8 cellular contexts compared by ENCODE assay signal in the genomic region with DNA sequence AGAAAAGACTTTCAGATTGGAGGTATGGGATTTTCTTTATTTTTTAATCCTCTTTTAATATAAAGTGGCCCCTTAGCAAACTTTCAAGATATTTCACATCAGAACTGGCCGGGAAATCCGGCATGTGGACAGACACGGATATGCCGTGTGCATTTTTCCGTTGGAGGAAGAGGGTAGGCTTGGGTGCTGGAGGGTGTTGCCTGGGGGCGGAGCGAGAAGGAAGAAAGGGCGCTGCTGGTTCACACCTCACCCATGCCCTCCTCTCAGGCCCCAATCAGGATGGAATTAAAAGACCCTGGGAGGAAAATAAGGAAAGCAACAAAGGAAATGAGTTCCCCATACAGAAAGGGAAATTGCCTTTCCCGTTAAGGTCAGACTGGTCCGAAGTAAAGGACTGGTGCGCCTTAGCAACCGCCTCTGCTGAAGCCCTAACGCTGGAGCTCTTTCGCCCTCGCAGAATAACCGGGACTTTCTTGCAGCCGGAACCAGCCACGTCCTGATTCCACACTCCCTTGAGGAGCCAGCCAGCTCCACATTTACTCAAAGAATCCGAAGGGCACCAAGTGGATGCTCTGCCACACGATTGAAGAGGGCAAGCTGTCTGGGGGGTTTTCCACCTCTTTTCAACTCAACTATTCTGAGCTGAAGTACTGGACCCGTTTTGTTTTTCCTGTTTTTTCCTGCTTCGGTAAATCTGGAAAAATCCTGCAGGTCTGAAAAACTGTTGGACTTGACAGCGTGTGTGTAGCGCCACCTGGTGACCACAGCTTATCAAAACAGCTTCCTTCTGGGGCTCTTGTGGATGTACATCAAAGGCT. TPM values are rescaled to one million over a fixed set of nuclear protein-coding genes. Genes with fewer than 3 reads are reported as not detected.
DNase-seq lines count a peak whose midpoint lies in the region; ATAC-seq and TF ChIP-seq lines count a peak whose summit lies in the region.

No MANE protein-coding gene starts in this region.

- no peaks in the 10 kb centered on the region for H3K4me1 ChIP-seq in lung (ENCODE audit: control insufficient read depth in 2 of 2, insufficient read depth in 2 of 2, low read length in 2 of 2)

- no peak overlapping the region for H3K4me3 ChIP-seq in lung

- no peaks in the 10 kb centered on the region for H3K36me3 ChIP-seq in lung (ENCODE audit: control insufficient read depth in 2 of 2, insufficient read depth in 2 of 2, low read length in 2 of 2)

- POLR2A ChIA-PET in activated CD8-positive, alpha-beta T cell treated with anti-CD3 and anti-CD28 coated beads, Interleukin-2, amount 10 ng/mL, durations not matched to agents 7 days and 5 days (lab: Charles Lee) = interaction anchor here (0.7 to 1.4 kb wide), 3 partner anchors 23 to 451 kb away, joined by 3 to 5 read pairs (median 3); a partner anchor contains a TSS

- peak overlapping the region; percentile 72 for H3K4me3 Mint-ChIP-seq in activated CD8-positive, alpha-beta T cell treated with anti-CD3 and anti-CD28 coated beads, Interleukin-2, amount 10 ng/mL, durations not matched to agents 7 days and 5 days
- H3K4me3 Mint-ChIP-seq in effector memory CD8-positive, alpha-beta T cell = peak overlapping the region; percentile 77 to 85

- no peaks in the 10 kb centered on the region for H3K36me3 Mint-ChIP-seq in activated CD8-positive, alpha-beta T cell treated with anti-CD3 and anti-CD28 coated beads, Interleukin-2, amount 10 ng/mL, durations not matched to agents 7 days and 5 days (ENCODE audit: low read depth)
- peaks cover 4% of the 10 kb centered on the region for H3K36me3 Mint-ChIP-seq in effector memory CD8-positive, alpha-beta T cell (ENCODE audit: insufficient read depth)

- DNase-seq in Caki2 (ENCODE audit: low read depth) (peak; percentile 82), HK-2 (ENCODE audit: unreplicated experiment) (peak; percentile 69), NCI-H526 treated with DMSO at 0.1 percent for 48 hours (lab: John Stamatoyannopoulos, UW) (peak; percentile 87), lung (ENCODE audit: low spot score) (peak; percentile 80)
- peak; percentile 75 for DNase-seq in activated CD8-positive, alpha-beta T cell treated with anti-CD3 and anti-CD28 coated beads, Interleukin-2, amount 10 ng/mL, durations not matched to agents 7 days and 5 days
- peak; percentile 55 to 60 (median 58) for DNase-seq in effector memory CD8-positive, alpha-beta T cell
- DNase-seq in stimulated activated CD4-positive, alpha-beta T cell treated with anti-CD3 and anti-CD28 coated beads, TNF-alpha, amount 100 ng/mL, for 24 hours (ENCODE audit: low read depth in 3 of 3) = peak in 2 of 3 experiments; percentile 53 to 68

- peak overlapping the region; percentile 71 for H3K27ac Mint-ChIP-seq in activated CD8-positive, alpha-beta T cell treated with anti-CD3 and anti-CD28 coated beads, Interleukin-2, amount 10 ng/mL, durations not matched to agents 7 days and 5 days
- peak overlapping the region; percentile 21 to 70 for H3K27ac Mint-ChIP-seq in effector memory CD8-positive, alpha-beta T cell

- ATAC-seq in activated CD8-positive, alpha-beta T cell treated with anti-CD3 and anti-CD28 coated beads, Interleukin-2, amount 10 ng/mL, durations not matched to agents 7 days and 5 days = peak; percentile 91
- ATAC-seq in effector memory CD8-positive, alpha-beta T cell (replicated peaks) = peak; percentile 83
- ATAC-seq in lung (ENCODE audit: insufficient read depth, low FRiP score) (peak; percentile 90), HG02970 (IDR thresholded peaks at IDR 0.05; ENCODE audit: low FRiP score, unreplicated experiment) (no peak)

- peaks cover 21% of the 10 kb centered on the region for H3K4me1 Mint-ChIP-seq in activated CD8-positive, alpha-beta T cell treated with anti-CD3 and anti-CD28 coated beads, Interleukin-2, amount 10 ng/mL, durations not matched to agents 7 days and 5 days (ENCODE audit: low read depth)
- peaks cover 6 to 11% of the 10 kb centered on the region in 2 donors for H3K4me1 Mint-ChIP-seq in effector memory CD8-positive, alpha-beta T cell (ENCODE audit: low read depth in 2 of 2)

- whole genome bisulfite sequencing in lung, 2 donors = 1 to 2% methylated on average over 24 of the region's 24 CpGs

- H3K27me3 Mint-ChIP-seq in activated CD8-positive, alpha-beta T cell treated with anti-CD3 and anti-CD28 coated beads, Interleukin-2, amount 10 ng/mL, durations not matched to agents 7 days and 5 days (ENCODE audit: low read depth) = peaks cover 3% of the 10 kb centered on the region
- H3K27me3 Mint-ChIP-seq in effector memory CD8-positive, alpha-beta T cell = peaks cover under 1 to 5% of the 10 kb centered on the region in 2 donors

- TF ChIP-seq CTCF in lung (IDR thresholded peaks at IDR 0.05; ENCODE audit: control extremely low read depth, extremely low read depth) = peak; percentile 96

- H3K27me3 ChIP-seq in lung (ENCODE audit: control insufficient read depth, insufficient read depth) = no peaks in the 10 kb centered on the region

- CTCF ChIA-PET in activated CD8-positive, alpha-beta T cell treated with anti-CD3 and anti-CD28 coated beads, Interleukin-2, amount 10 ng/mL, durations not matched to agents 7 days and 5 days (lab: Charles Lee) = interaction anchor here (0.6 to 4.1 kb wide), 96 partner anchors 10 to 1261 kb away, joined by 3 to 142 read pairs (median 4); a partner anchor contains a TSS

- in situ Hi-C loops in Caki2 (cut with HindIII; ENCODE audit: low pct_unique_long_range_greater_than_20kb, low sequenced_read_pairs) = no loop called here

- no peaks in the 10 kb centered on the region for H3K9me3 ChIP-seq in lung (ENCODE audit: control insufficient read depth in 2 of 2, insufficient read depth in 1 of 2, low read length in 1 of 2)

- peak overlapping the region in 1 of 2 donors; percentile 84 for H3K27ac ChIP-seq in lung (ENCODE audit: low read depth in 1 of 2, low read length in 1 of 2)

- no peaks in the 10 kb centered on the region for H3K9me3 Mint-ChIP-seq in activated CD8-positive, alpha-beta T cell treated with anti-CD3 and anti-CD28 coated beads, Interleukin-2, amount 10 ng/mL, durations not matched to agents 7 days and 5 days (ENCODE audit: insufficient read depth)
- no peaks in the 10 kb centered on the region for H3K9me3 Mint-ChIP-seq in effector memory CD8-positive, alpha-beta T cell

RNA-seq across cellular contexts. Expression of a gene that starts 37.8 kb away (rescaled TPM):
- not detected in 2 replicates for total RNA-seq in Caki2 (2014; rRNA removed; shearing (Covaris generic); ENCODE audit: low replicate concordance)
- total RNA-seq in activated CD8-positive, alpha-beta T cell treated with anti-CD3 and anti-CD28 coated beads, Interleukin-2, amount 10 ng/mL, durations not matched to agents 7 days and 5 days = 1 to 10 TPM; 3.1 to 5.7 TPM
- 1 to 10 TPM in 1 of 2 donors, under 1 TPM in 1; 0.95 to 1.8 TPM for total RNA-seq in lung
- polyA plus RNA-seq in lung = 1 to 10 TPM in 1 of 2 donors, under 1 TPM in 1; 0.33 to 1.0 TPM
